Comparison of ENCODE assay signal across 19 cellular contexts in the genomic region with DNA sequence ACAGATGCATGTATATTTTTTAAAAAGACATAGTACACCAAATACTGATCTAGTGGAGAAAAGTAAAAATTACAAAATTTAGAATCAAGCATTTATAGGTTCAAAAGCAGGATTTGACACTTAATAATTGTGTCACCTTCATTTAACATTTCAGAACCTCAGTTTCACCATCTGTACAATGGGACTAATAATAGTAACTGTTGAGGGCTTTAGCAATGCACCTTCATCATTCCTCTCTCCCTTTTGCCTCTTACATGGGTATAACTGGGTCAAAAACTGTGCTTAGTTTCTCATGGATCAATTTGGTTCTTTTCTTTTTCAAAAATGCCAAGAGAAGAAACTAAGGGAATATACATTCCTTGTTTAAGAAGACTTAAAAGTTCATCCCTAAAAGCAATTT. TPM values are rescaled to one million over a fixed set of nuclear protein-coding genes. Genes with fewer than 3 reads are reported as not detected.
DNase-seq lines count a peak whose midpoint lies in the region; ATAC-seq, FAIRE-seq and TF ChIP-seq lines count a peak whose summit lies in the region.
"Had no signal": no experiment of that assay in that cellular context is flagged by ENCODE, and none has a peak within 500 bp of the region (broad histone marks: within the 10 kb centered on the region; RNA-seq: fewer than 3 reads in every experiment).

No MANE protein-coding gene starts in this region.

- CTCF ChIA-PET in A549 (lab: Yijun Ruan, JAX) = interaction anchor here (0.9 to 2.2 kb wide), 2 partner anchors 8 to 476 kb away, joined by 3 to 10 read pairs; no protein-coding TSS in a partner anchor
- CTCF ChIA-PET in MCF 10A (lab: Yijun Ruan, JAX) = interaction anchor here (1.1 to 2.0 kb wide), 4 partner anchors 8 to 494 kb away, joined by 3 to 12 read pairs (median 4); no protein-coding TSS in a partner anchor

- no peaks in the 10 kb centered on the region for H3K9me3 Mint-ChIP-seq in MCF 10A (ENCODE audit: unreplicated experiment)
- H3K9me3 Mint-ChIP-seq: activated naive CD4-positive, alpha-beta T cell treated with anti-CD3 and anti-CD28 coated beads, Interleukin-2, amount 50 U/mL, for 24 hours; central memory CD8-positive, alpha-beta T cell; naive thymus-derived CD8-positive, alpha-beta T cell; stimulated activated naive B cell treated with anti-CD40 and anti-IgM and Interleukin-4, amounts not matched to agents 10 μg/mL and 1 μg/mL and 100 μg/mL, for 72 hours had no signal

- BruUV-seq in MCF 10A (replicated peaks; lab: Mats Ljungman, UMichigan) = no TSS peak

- no peak for TF ChIP-seq POLR2A in A549 (IDR thresholded peaks at IDR 0.05; ENCODE audit: low read length)

- H3K4me1 ChIP-seq in A549 (peaks cover 57% of the 10 kb centered on the region), skeletal muscle satellite cell (ENCODE audit: control insufficient read depth, insufficient read depth, low read length) (peaks cover 23% of the 10 kb centered on the region)

- H3K27me3 ChIP-seq in layer of hippocampus (ENCODE audit: control insufficient read depth, insufficient read depth, low read length) (no peaks in the 10 kb centered on the region), skeletal muscle satellite cell (ENCODE audit: control insufficient read depth, insufficient read depth, low read length) (no peaks in the 10 kb centered on the region)

- FAIRE-seq in A549 (lab: Jason Lieb, UNC) = no peak
- FAIRE-seq in RCC 7860 (lab: Jason Lieb, UNC) = no peak

- peaks cover 12% of the 10 kb centered on the region for H3K4me1 Mint-ChIP-seq in MCF 10A (ENCODE audit: insufficient read depth, unreplicated experiment)
- H3K4me1 Mint-ChIP-seq: activated naive CD4-positive, alpha-beta T cell treated with anti-CD3 and anti-CD28 coated beads, Interleukin-2, amount 50 U/mL, for 24 hours; central memory CD8-positive, alpha-beta T cell had no signal

- no peaks in the 10 kb centered on the region for H3K36me3 ChIP-seq in skeletal muscle satellite cell (ENCODE audit: insufficient read depth, low read length)

- H3K4me2 ChIP-seq in A549 (peak overlapping the region; percentile 76), skeletal muscle satellite cell (ENCODE audit: low read length) (peak overlapping the region; percentile 72)

- peak overlapping the region; percentile 73 for H3K27ac Mint-ChIP-seq in MCF 10A (ENCODE audit: low read depth, unreplicated experiment)
- H3K27ac Mint-ChIP-seq: activated naive CD4-positive, alpha-beta T cell treated with anti-CD3 and anti-CD28 coated beads, Interleukin-2, amount 50 U/mL, for 24 hours; stimulated activated naive B cell treated with anti-CD40 and anti-IgM and Interleukin-4, amounts not matched to agents 10 μg/mL and 1 μg/mL and 100 μg/mL, for 72 hours had no signal

- peak overlapping the region; percentile 53 for H3K4me3 Mint-ChIP-seq in MCF 10A (ENCODE audit: unreplicated experiment)
- H3K4me3 Mint-ChIP-seq: activated naive CD4-positive, alpha-beta T cell treated with anti-CD3 and anti-CD28 coated beads, Interleukin-2, amount 50 U/mL, for 24 hours; central memory CD8-positive, alpha-beta T cell; naive thymus-derived CD8-positive, alpha-beta T cell; stimulated activated naive B cell treated with anti-CD40 and anti-IgM and Interleukin-4, amounts not matched to agents 10 μg/mL and 1 μg/mL and 100 μg/mL, for 72 hours had no signal

- no peak for TF ChIP-seq EP300 in A549 (IDR thresholded peaks at IDR 0.05)

- H3K36me3 Mint-ChIP-seq in MCF 10A (ENCODE audit: insufficient read depth, unreplicated experiment) = no peaks in the 10 kb centered on the region
- H3K36me3 Mint-ChIP-seq: activated naive CD4-positive, alpha-beta T cell treated with anti-CD3 and anti-CD28 coated beads, Interleukin-2, amount 50 U/mL, for 24 hours; naive thymus-derived CD8-positive, alpha-beta T cell; stimulated activated naive B cell treated with anti-CD40 and anti-IgM and Interleukin-4, amounts not matched to agents 10 μg/mL and 1 μg/mL and 100 μg/mL, for 72 hours had no signal

- peak overlapping the region; percentile 40 for H3K9ac ChIP-seq in skeletal muscle satellite cell (ENCODE audit: low read depth, low read length)

- intact Hi-C loops in MCF 10A (cut with micrococcal nuclease) (loop anchor here (1.0 to 10.0 kb wide), 3 partner anchors 202 to 653 kb away; partner anchors contain the start of genes FNDC3B and TNIK), sciatic nerve (cut with DNase I) (no loop called here)

- TF ChIP-seq CTCF in A549 (IDR thresholded peaks at IDR 0.05) (no peak), MCF 10A (IDR thresholded peaks at IDR 0.05; ENCODE audit: unreplicated experiment) (no peak)

- H3K27me3 Mint-ChIP-seq in MCF 10A (ENCODE audit: insufficient read depth, unreplicated experiment) = no peaks in the 10 kb centered on the region

- peak overlapping the region; percentile 61 to 73; a peak in 5 of 6 replicates for H3K27ac ChIP-seq in A549
- peak overlapping the region; percentile 76 for H3K27ac ChIP-seq in layer of hippocampus (ENCODE audit: low read depth, low read length)
- H3K27ac ChIP-seq: HL-60 had no signal

- TF ChIP-seq RAD21 in A549 (conservative IDR thresholded peaks at IDR 0.05 in 1 of 2, IDR thresholded peaks at IDR 0.05 in 1 of 2) = no peak

- H3K4me3 ChIP-seq in A549 (no peak overlapping the region), skeletal muscle satellite cell (ENCODE audit: low read length) (peak overlapping the region; percentile 39)

- ATAC-seq in A549 (no peak), sciatic nerve (no peak)
- ATAC-seq: naive thymus-derived CD8-positive, alpha-beta T cell had no signal

- POLR2A ChIA-PET in A549 (lab: Yijun Ruan, JAX) = no interaction called here
- POLR2A ChIA-PET in MCF 10A (lab: Yijun Ruan, JAX) = interaction anchor here (0.8 to 1.1 kb wide), 3 partner anchors 13 to 933 kb away, joined by 3 to 4 read pairs (median 3); partner anchors contain the start of gene PLD1

- DNase-seq in A549 (ENCODE audit: low read depth in 1 of 2, low spot score in 1 of 2) = no peak
- no peak for DNase-seq in MCF 10A (ENCODE audit: unreplicated experiment)
- DNase-seq in A172 (ENCODE audit: low spot score) = no peak
- DNase-seq in stimulated activated CD4-positive, alpha-beta T cell treated with anti-CD3 and anti-CD28 coated beads, Interleukin-12 subunit alpha, Interleukin-12 subunit beta, amount 100 ng/mL, for 4 hours = no peak
- no peak for DNase-seq in RCC 7860 (ENCODE audit: low spot score)
- no peak for DNase-seq in sciatic nerve (ENCODE audit: low spot score)
- DNase-seq: activated CD4-positive, CD25-positive, alpha-beta regulatory T cell treated with anti-CD3 and anti-CD28 coated beads, Interleukin-2, amount 50 U/mL, for 72 hours; GDM1; Karpas-422; naive thymus-derived CD8-positive, alpha-beta T cell; NCI-H1436; NCI-H226; SHP77 treated with DMSO at 0.1 percent for 48 hours; stimulated activated naive B cell treated with anti-CD40 and anti-IgM and Interleukin-4, amounts not matched to agents 10 μg/mL and 1 μg/mL and 100 μg/mL, for 72 hours had no signal

- H3K9me3 ChIP-seq in A549 (no peaks in the 10 kb centered on the region), skeletal muscle satellite cell (replicated peaks; ENCODE audit: low read length) (no peaks in the 10 kb centered on the region)

TF ChIP-seq in A549, 52 proteins besides CTCF, POLR2A, EP300 and RAD21:
- TF ChIP-seq TFCP2L1 (CRISPR knock-in tag; IDR thresholded peaks at IDR 0.05) (no peak), KDM1A (IDR thresholded peaks at IDR 0.05; ENCODE audit: low read depth) (0 out of 2 replicates have a peak, but pooled peaks have one; percentile 39), HDAC2 (IDR thresholded peaks at IDR 0.05) (no peak), FOSL2 (IDR thresholded peaks at IDR 0.05) (no peak), FOSL2 (CRISPR knock-in tag; IDR thresholded peaks at IDR 0.05) (no peak), MYC (IDR thresholded peaks at IDR 0.05; ENCODE audit: borderline replicate concordance, low read length) (no peak)
- TF ChIP-seq, protein P1, sequence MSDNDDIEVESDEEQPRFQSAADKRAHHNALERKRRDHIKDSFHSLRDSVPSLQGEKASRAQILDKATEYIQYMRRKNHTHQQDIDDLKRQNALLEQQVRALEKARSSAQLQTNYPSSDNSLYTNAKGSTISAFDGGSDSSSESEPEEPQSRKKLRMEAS (IDR thresholded peaks at IDR 0.05) = no peak

RNA-seq across cellular contexts. Expression of gene TMEM212, which starts 5.5 kb away (rescaled TPM):
- polyA plus RNA-seq in A549 (2011; rRNA removed) = not detected in 2 replicates
- polyA plus RNA-seq in A549 (2012; cell fraction: cytosol; rRNA removed) = not detected in 2 replicates
- not detected in 2 replicates for polyA plus RNA-seq in A549 (2012; cell fraction: nucleus; rRNA removed)
- not detected in 3 replicates for polyA plus RNA-seq in A549 (2017; fragmentation: RNase III; extraction: RNeasy Plus Mini Kit Qiagen cat#74134 plus additional on column Dnase treatment)
- not detected in 2 replicates for polyA minus RNA-seq in A549 (2011; rRNA and poly(A)+ RNA removed)
- not detected in 2 replicates for total RNA-seq in MCF 10A (2022)
- not detected in 2 replicates for total RNA-seq in skeletal muscle satellite cell (2012; rRNA removed)
- not detected in 2 replicates for total RNA-seq in A172 (2014; rRNA removed; shearing (Covaris generic))
- total RNA-seq in sciatic nerve = not detected
- total RNA-seq: naive thymus-derived CD8-positive, alpha-beta T cell had no signal
- polyA plus RNA-seq: naive thymus-derived CD8-positive, alpha-beta T cell had no signal

RNA-seq across cellular contexts. Expression of gene PLD1, which starts 27.4 kb away (rescaled TPM):
- 26.6 and 27.2 TPM in 2 replicates for polyA plus RNA-seq in A549 (2011; rRNA removed)
- polyA plus RNA-seq in A549 (2012; cell fraction: cytosol; rRNA removed) = 4.6 and 6.0 TPM in 2 replicates
- 7.7 and 16.9 TPM in 2 replicates for polyA plus RNA-seq in A549 (2012; cell fraction: nucleus; rRNA removed)
- 5.2 to 7.3 TPM (median 6.6 TPM) in 3 replicates for polyA plus RNA-seq in A549 (2017; fragmentation: RNase III; extraction: RNeasy Plus Mini Kit Qiagen cat#74134 plus additional on column Dnase treatment)
- 36.8 and 43.7 TPM in 2 replicates for polyA minus RNA-seq in A549 (2011; rRNA and poly(A)+ RNA removed)
- total RNA-seq in MCF 10A (2022) = 8.0 and 14.8 TPM in 2 replicates
- total RNA-seq in skeletal muscle satellite cell (2012; rRNA removed) = 6.8 and 10.7 TPM in 2 replicates
- 11.0 and 15.9 TPM in 2 replicates for total RNA-seq in A172 (2014; rRNA removed; shearing (Covaris generic))
- 36.8 TPM for total RNA-seq in sciatic nerve
- polyA plus RNA-seq: naive thymus-derived CD8-positive, alpha-beta T cell had no signal
